In genomic region chr1:18998016-18998724, GRCh38 we compare ENCODE assay signal across 16 cellular contexts. TPM values are rescaled to one million over a fixed set of nuclear protein-coding genes. Genes with fewer than 3 reads are reported as not detected.
DNase-seq lines count a peak whose midpoint lies in the region; ATAC-seq lines count a peak whose summit lies in the region.
"Had no signal": no experiment of that assay in that cellular context is flagged by ENCODE, and none has a peak within 500 bp of the region (broad histone marks: within the 10 kb centered on the region; RNA-seq: fewer than 3 reads in every experiment).

No MANE protein-coding gene starts in this region.

- peaks cover 17% of the 10 kb centered on the region for H3K4me1 Mint-ChIP-seq in activated T-helper 1 cell treated with anti-CD3 and anti-CD28 coated beads, Interleukin-12 subunit alpha, Interleukin-12 subunit beta, Interleukin-2, Interleukin-4 antibody, amounts not matched to agents 30 ng/mL and 10 ng/mL and 1 ng/mL, durations not matched to agents 14 hours and 24 hours and 36 hours (ENCODE audit: low read depth)
- H3K4me1 Mint-ChIP-seq: naive B cell had no signal

- H3K36me3 ChIP-seq in adipocyte (ENCODE audit: control insufficient read depth, insufficient read depth, low read length, severe bottlenecking), result no peaks in the 10 kb centered on the region

- DNase-seq in H4 (ENCODE audit: low spot score) (peak; percentile 44), adipocyte (ENCODE audit: low read depth) (peak; percentile 11), sciatic nerve (ENCODE audit: low spot score) (no peak), NCI-H2029 (lab: John Stamatoyannopoulos, UW) (no peak), NCI-H748 treated with DMSO at 0.1 percent for 48 hours (lab: John Stamatoyannopoulos, UW) (no peak)
- no peak for DNase-seq in activated T-helper 1 cell treated with anti-CD3 and anti-CD28 coated beads, Interleukin-12 subunit alpha, Interleukin-12 subunit beta, Interleukin-2, Interleukin-4 antibody, amounts not matched to agents 30 ng/mL and 10 ng/mL and 1 ng/mL, durations not matched to agents 14 hours and 24 hours and 36 hours (ENCODE audit: low spot score)
- DNase-seq in effector CD8-positive, alpha-beta T cell (lab: John Stamatoyannopoulos, UW), result no peak
- DNase-seq: activated CD4-positive, alpha-beta T cell treated with anti-CD3 and anti-CD28 coated beads for 1 hour; erythroblast; naive B cell; NCI-H2029 treated with DMSO at 0.1 percent for 48 hours; NCI-H69; T-helper 17 cell had no signal

- peaks cover 4% of the 10 kb centered on the region for H3K27me3 Mint-ChIP-seq in activated T-helper 1 cell treated with anti-CD3 and anti-CD28 coated beads, Interleukin-12 subunit alpha, Interleukin-12 subunit beta, Interleukin-2, Interleukin-4 antibody, amounts not matched to agents 30 ng/mL and 10 ng/mL and 1 ng/mL, durations not matched to agents 14 hours and 24 hours and 36 hours (ENCODE audit: insufficient read depth)
- H3K27me3 Mint-ChIP-seq: activated naive CD4-positive, alpha-beta T cell treated with anti-CD3 and anti-CD28 coated beads, Interleukin-2, amount 50 U/mL, for 24 hours; progenitor cell of endocrine pancreas had no signal

- intact Hi-C loops in sciatic nerve (cut with DNase I), result no loop called here
- intact Hi-C loops in activated T-helper 1 cell treated with anti-CD3 and anti-CD28 coated beads, Interleukin-12 subunit alpha, Interleukin-12 subunit beta, Interleukin-2, Interleukin-4 antibody, amounts not matched to agents 30 ng/mL and 10 ng/mL and 1 ng/mL, durations not matched to agents 14 hours and 24 hours and 36 hours (cut with micrococcal nuclease), result no loop called here

- peaks cover 34% of the 10 kb centered on the region for H3K9me3 Mint-ChIP-seq in activated T-helper 1 cell treated with anti-CD3 and anti-CD28 coated beads, Interleukin-12 subunit alpha, Interleukin-12 subunit beta, Interleukin-2, Interleukin-4 antibody, amounts not matched to agents 30 ng/mL and 10 ng/mL and 1 ng/mL, durations not matched to agents 14 hours and 24 hours and 36 hours

- H3K27me3 ChIP-seq in adipocyte (replicated peaks; ENCODE audit: control insufficient read depth, insufficient read depth, low read length), result peaks cover 15% of the 10 kb centered on the region

- H3K9me3 ChIP-seq in adipocyte (ENCODE audit: control insufficient read depth, low read length), result peaks cover 33% of the 10 kb centered on the region

- no peak overlapping the region for H3K4me3 Mint-ChIP-seq in activated T-helper 1 cell treated with anti-CD3 and anti-CD28 coated beads, Interleukin-12 subunit alpha, Interleukin-12 subunit beta, Interleukin-2, Interleukin-4 antibody, amounts not matched to agents 30 ng/mL and 10 ng/mL and 1 ng/mL, durations not matched to agents 14 hours and 24 hours and 36 hours
- H3K4me3 Mint-ChIP-seq: activated naive CD4-positive, alpha-beta T cell treated with anti-CD3 and anti-CD28 coated beads, Interleukin-2, amount 50 U/mL, for 24 hours; naive B cell; T-helper 17 cell had no signal

- H3K4me3 ChIP-seq in adipocyte (ENCODE audit: low read length), result no peak overlapping the region

- peak; percentile 96 for ATAC-seq in esophagus mucosa
- ATAC-seq in sciatic nerve, result peak; percentile 64
- ATAC-seq: T-helper 17 cell had no signal

- peaks cover 16% of the 10 kb centered on the region for H3K4me1 ChIP-seq in adipocyte (ENCODE audit: control insufficient read depth, insufficient read depth, low read length)

- no peak overlapping the region for H3K9ac ChIP-seq in adipocyte (ENCODE audit: low read length)

- no peak overlapping the region for H3K27ac Mint-ChIP-seq in activated T-helper 1 cell treated with anti-CD3 and anti-CD28 coated beads, Interleukin-12 subunit alpha, Interleukin-12 subunit beta, Interleukin-2, Interleukin-4 antibody, amounts not matched to agents 30 ng/mL and 10 ng/mL and 1 ng/mL, durations not matched to agents 14 hours and 24 hours and 36 hours
- H3K27ac Mint-ChIP-seq: activated naive CD4-positive, alpha-beta T cell treated with anti-CD3 and anti-CD28 coated beads, Interleukin-2, amount 50 U/mL, for 24 hours; naive B cell; progenitor cell of endocrine pancreas; T-helper 17 cell had no signal

- peaks cover 6% of the 10 kb centered on the region for H3K36me3 Mint-ChIP-seq in activated T-helper 1 cell treated with anti-CD3 and anti-CD28 coated beads, Interleukin-12 subunit alpha, Interleukin-12 subunit beta, Interleukin-2, Interleukin-4 antibody, amounts not matched to agents 30 ng/mL and 10 ng/mL and 1 ng/mL, durations not matched to agents 14 hours and 24 hours and 36 hours (ENCODE audit: low read depth)

RNA-seq across cellular contexts. Expression of gene IFFO2, which starts 41.7 kb away (rescaled TPM):
- 3.5 and 4.4 TPM in 2 replicates for total RNA-seq in H4 (2014; rRNA removed; shearing (Covaris generic))
- 70.2 TPM for total RNA-seq in esophagus mucosa
- 5.4 TPM for total RNA-seq in sciatic nerve
- total RNA-seq in activated T-helper 1 cell treated with anti-CD3 and anti-CD28 coated beads, Interleukin-12 subunit alpha, Interleukin-12 subunit beta, Interleukin-2, Interleukin-4 antibody, amounts not matched to agents 30 ng/mL and 10 ng/mL and 1 ng/mL, durations not matched to agents 14 hours and 24 hours and 36 hours, result 31.8 and 32.6 TPM in 2 replicates

Comparison
In these comparisons a context has a peak if more than half of its experiments do, and no peak if none do; other contexts are left out.
1. DNase-seq: peak in H4 (single experiment) and adipocyte (single experiment); none in sciatic nerve (single experiment), activated T-helper 1 cell treated with anti-CD3 and anti-CD28 coated beads, Interleukin-12 subunit alpha, Interleukin-12 subunit beta, Interleukin-2, Interleukin-4 antibody, amounts not matched to agents 30 ng/mL and 10 ng/mL and 1 ng/mL, durations not matched to agents 14 hours and 24 hours and 36 hours (single experiment), NCI-H2029 (single experiment), NCI-H748 treated with DMSO at 0.1 percent for 48 hours (single experiment) and effector CD8-positive, alpha-beta T cell (single experiment).